In genomic region chrX:2804858-2805257, GRCh38 we compare ENCODE assay signal across 10 cellular contexts. TPM values are rescaled to one million over a fixed set of nuclear protein-coding genes. Genes with fewer than 3 reads are reported as not detected.
DNase-seq lines count a peak whose midpoint lies in the region; ATAC-seq, FAIRE-seq and TF ChIP-seq lines count a peak whose summit lies in the region.
"Not testable (repeated sequence)": the region's sequence is repeated elsewhere in the genome, so short reads cannot be mapped to it uniquely, and the experiment has no call there.
"Had no signal": no experiment of that assay in that cellular context is flagged by ENCODE, and none has a peak within 500 bp of the region (broad histone marks: within the 10 kb centered on the region; RNA-seq: fewer than 3 reads in every experiment).

No MANE protein-coding gene starts in this region.

- not testable (repeated sequence) for H3K27me3 ChIP-seq in iPS-15b (ENCODE audit: control insufficient read depth, insufficient read depth, low read length); pancreas; testis

- not testable (repeated sequence) for H3K9me3 Mint-ChIP-seq in HFFc6

- peak in 3 of 4 donors; percentile 28 to 57 (median 35) for ATAC-seq in pancreas

- not testable (repeated sequence) for H3K36me3 Mint-ChIP-seq in HFFc6 (ENCODE audit: low read depth)

- not testable (repeated sequence) for TF ChIP-seq POLR2A in testis (IDR thresholded peaks at IDR 0.05)

- DNase-seq in ACHN, result peak; percentile 31
- peak; percentile 13 for DNase-seq in HFFc6
- DNase-seq in SK-N-MC (ENCODE audit: low read depth, low spot score); pancreas: not testable (repeated sequence)
- peak; percentile 50 for DNase-seq in brain pericyte (ENCODE audit: low read depth, low spot score)
- DNase-seq in fibroblast of peridontal ligament (ENCODE audit: extremely low read depth), result peak; percentile 10
- peak; percentile 28 for DNase-seq in testis

- peak overlapping the region; percentile 54; the same call in 1 of the 2 replicates for H3K4me3 Mint-ChIP-seq in HFFc6

- H3K27me3 Mint-ChIP-seq in HFFc6 (ENCODE audit: insufficient read depth), result not testable (repeated sequence)

- intact Hi-C loops in pancreas (cut with DNase I), result loop anchor here in 1 of 3 donors (10.0 kb wide), 1 partner anchor 160 kb away; no protein-coding TSS in a partner anchor
- intact Hi-C loops in testis (cut with DNase I; ENCODE audit: low total_unique reads), result not testable (repeated sequence)

- not testable (repeated sequence) for FAIRE-seq in pancreas (lab: Jason Lieb, UNC)

- not testable (repeated sequence) for H3K9ac ChIP-seq in SK-N-MC (ENCODE audit: insufficient read length)
- peak overlapping the region; percentile 47 for H3K9ac ChIP-seq in iPS-15b (ENCODE audit: low read depth, low read length)

- not testable (repeated sequence) for H3K4me3 ChIP-seq in SK-N-MC; iPS-15b (ENCODE audit: low read depth, low read length); pancreas; testis

- not testable (repeated sequence) for H3K9me3 ChIP-seq in SK-N-MC (ENCODE audit: low read depth, low read length); iPS-15b (ENCODE audit: control insufficient read depth, insufficient read depth, low read length); pancreas; testis

- peaks cover 12% of the 10 kb centered on the region; the same call in 1 of the 2 replicates for H3K36me3 ChIP-seq in SK-N-MC (ENCODE audit: insufficient read depth, low read length)
- not testable (repeated sequence) for H3K36me3 ChIP-seq in iPS-15b (ENCODE audit: control insufficient read depth, insufficient read depth, low read length); pancreas; testis (ENCODE audit: low read depth, missing control alignments)

- H3K4me1 ChIP-seq in iPS-15b (ENCODE audit: control insufficient read depth, insufficient read depth, low read length), result peaks cover 21% of the 10 kb centered on the region
- not testable (repeated sequence) for H3K4me1 ChIP-seq in pancreas, testis

- H3K27ac Mint-ChIP-seq in HFFc6, result peak overlapping the region; percentile 92; the same call in 1 of the 2 replicates

- in situ Hi-C loops in ACHN (cut with HindIII; ENCODE audit: low pct_ligation_motif_present, low pct_unique_long_range_greater_than_20kb, low sequenced_read_pairs), result not testable (repeated sequence)

- H3K27ac ChIP-seq in SK-N-MC (0 out of 2 replicates have a peak overlapping the region, but pooled peaks have one; percentile 19), testis (peak overlapping the region in 1 of 2 donors; percentile 36)
- not testable (repeated sequence) for H3K27ac ChIP-seq in pancreas

- WGBS in pancreas, 2 donors, result 86 to 88% methylated on average over 18 to 20 of the region's 20 CpGs
- 81% methylated on average over 9 of the region's 20 CpGs; no CpG with 5 or more reads in 1 of the 2 donors for WGBS in testis, 2 donors

- H3K4me1 Mint-ChIP-seq in HFFc6 (ENCODE audit: low read depth), result peaks cover 37% of the 10 kb centered on the region

- TF ChIP-seq CTCF in HFFc6 (IDR thresholded peaks at IDR 0.05); pancreas (IDR thresholded peaks at IDR 0.05); testis (IDR thresholded peaks at IDR 0.05): not testable (repeated sequence)

RNA-seq across cellular contexts. Expression of gene GYG2, which starts 23.9 kb away (rescaled TPM):
- under 1 TPM in 4 of 6 experiments, not detected in 2; 0.35 to 0.79 (median 0.51) TPM for total RNA-seq in HFFc6 (2021; fragmentation: NEBNext Ultra II Directional; extraction: Animal tissue kit (Norgen Biotek cat#: 25700))
- total RNA-seq in pancreas, result 1 to 10 TPM; 3.0 to 8.6 (median 4.9) TPM
- polyA plus RNA-seq in pancreas, result 1 to 10 TPM; 2.2 to 6.0 TPM
- total RNA-seq in testis, result 1 to 10 TPM; 2.2 to 2.4 TPM
- polyA plus RNA-seq in testis (ENCODE audit: insufficient read depth, low read depth, low replicate concordance), result 2.6 TPM
- total RNA-seq: T-helper 2 cell treated with Interferon-gamma antibody and Interleukin-4, amounts not matched to agents 100 ng/mL and 5 ng/mL, for 36 hours had no signal

RNA-seq across cellular contexts. Expression of gene XG, which starts 53.0 kb away (rescaled TPM):
- under 1 TPM in 5 of 6 experiments, not detected in 1; 0.07 to 0.48 (median 0.31) TPM for total RNA-seq in HFFc6 (2021; fragmentation: NEBNext Ultra II Directional; extraction: Animal tissue kit (Norgen Biotek cat#: 25700))
- under 1 TPM in 2 of 6 donors, not detected in 4; 0.12 to 0.32 TPM for total RNA-seq in pancreas
- polyA plus RNA-seq in pancreas, result under 1 TPM; 0.11 to 0.38 TPM
- under 1 TPM; 0.19 to 0.63 TPM for total RNA-seq in testis
- polyA plus RNA-seq in testis (ENCODE audit: insufficient read depth, low read depth, low replicate concordance), result 0.88 TPM
- total RNA-seq: T-helper 2 cell treated with Interferon-gamma antibody and Interleukin-4, amounts not matched to agents 100 ng/mL and 5 ng/mL, for 36 hours had no signal
- polyA plus RNA-seq: AG04450 had no signal
